ENCODE assay signal across 20 cellular contexts in the genomic region with DNA sequence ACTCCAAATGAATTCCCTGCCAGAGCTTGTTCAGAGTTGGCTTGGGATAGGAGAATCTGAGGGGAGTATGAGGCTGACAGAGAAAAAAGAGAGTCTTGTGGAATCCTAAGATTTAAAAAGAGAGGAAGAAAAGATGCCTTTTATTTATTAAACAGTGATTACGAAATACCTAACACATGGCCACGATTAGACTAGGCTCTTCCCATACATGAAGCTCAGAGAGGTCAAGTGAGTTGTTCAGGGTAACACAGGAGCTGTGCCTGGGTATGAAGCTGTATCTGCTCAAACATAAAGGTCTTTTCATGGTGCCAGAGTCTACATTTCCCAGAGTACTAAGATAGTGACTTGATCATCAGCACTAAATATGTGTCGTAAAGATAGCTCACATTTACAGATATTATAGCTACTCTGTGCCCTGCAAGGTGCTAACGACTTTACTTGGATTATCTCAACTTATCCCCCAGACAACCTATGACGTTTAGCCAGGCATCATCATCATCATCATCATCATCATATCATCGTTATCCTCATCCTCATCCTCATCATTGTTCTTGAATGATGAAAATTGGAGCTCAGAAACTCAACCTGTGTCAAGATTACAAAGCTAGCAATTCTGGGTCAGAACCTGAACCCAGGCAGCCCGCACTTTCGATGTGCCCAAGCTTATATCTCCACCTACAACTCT.
"Had no signal": no experiment of that assay in that cellular context is flagged by ENCODE, and none has a peak within 500 bp of the region (broad histone marks: within the 10 kb centered on the region; RNA-seq: fewer than 3 reads in every experiment).

No MANE protein-coding gene starts in this region.

- H3K27ac ChIP-seq: esophagus squamous epithelium, gastrocnemius medialis, heart right ventricle, left lung, lower lobe of right lung had no signal

- H3K27me3 ChIP-seq: esophagus squamous epithelium, gastrocnemius medialis had no signal

- H3K9me3 ChIP-seq: esophagus squamous epithelium, gastrocnemius medialis, heart right ventricle, left lung, lower lobe of right lung had no signal

- ATAC-seq: gastrocnemius medialis, heart right ventricle, left lung, left ventricle myocardium superior, lower lobe of right lung had no signal

- DNase-seq: cortex of kidney; effector CD4-positive, alpha-beta T cell; effector memory CD4-positive, alpha-beta T cell; esophagus squamous epithelium; foreskin fibroblast; foreskin melanocyte; gastrocnemius medialis; glutamatergic neuron; heart right ventricle; hippocampal formation; left cardiac atrium; left lung; left ventricle myocardium superior; lower lobe of right lung; mesendoderm; midbrain had no signal

- FAIRE-seq: colon, endothelial cell of umbilical vein, islet of Langerhans, keratinocyte had no signal

- H3K4me1 ChIP-seq: esophagus squamous epithelium, gastrocnemius medialis, heart right ventricle, left lung, lower lobe of right lung had no signal

- H3K4me3 ChIP-seq: esophagus squamous epithelium, gastrocnemius medialis, heart right ventricle, left lung, lower lobe of right lung had no signal

- H3K36me3 ChIP-seq: esophagus squamous epithelium, gastrocnemius medialis, heart right ventricle, left lung, lower lobe of right lung had no signal
